8 cellular contexts compared by ENCODE assay signal in the genomic region with DNA sequence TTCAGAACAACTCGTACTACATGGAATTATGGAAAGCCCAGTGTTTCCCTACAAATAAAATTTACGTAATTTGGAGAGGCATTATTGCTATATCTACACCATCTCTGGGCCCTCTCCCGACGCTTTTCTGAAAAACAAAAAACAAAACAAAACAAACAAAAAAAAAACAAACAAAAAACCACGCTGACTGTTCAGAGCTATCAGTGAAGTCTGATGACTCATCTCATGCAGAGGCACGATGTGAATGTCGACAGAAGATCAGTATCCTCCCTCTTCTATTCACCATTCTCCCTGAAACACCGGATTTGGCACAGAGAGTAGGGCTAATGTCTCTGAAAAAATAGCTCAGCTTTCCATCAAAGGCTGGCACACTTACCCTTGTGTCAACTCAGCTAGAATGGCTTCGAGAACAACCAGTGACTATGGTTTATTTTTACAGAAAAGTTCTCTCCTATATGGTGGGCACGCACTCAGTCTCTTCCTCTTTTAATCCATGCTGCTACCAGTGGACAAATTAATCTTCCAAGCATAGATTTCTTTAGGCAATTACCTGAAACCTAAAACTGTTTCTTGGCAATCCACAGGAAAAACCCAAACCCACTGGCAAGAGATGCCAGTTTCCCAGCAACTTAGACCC. TPM values are rescaled to one million over a fixed set of nuclear protein-coding genes. Genes with fewer than 3 reads are reported as not detected.
DNase-seq lines count a peak whose midpoint lies in the region; ATAC-seq, FAIRE-seq and TF ChIP-seq lines count a peak whose summit lies in the region.

No MANE protein-coding gene starts in this region.

- H3K36me3 ChIP-seq in endothelial cell of umbilical vein (ENCODE audit: control insufficient read depth in 2 of 2, extremely low read depth in 1 of 2, insufficient read depth in 2 of 2, low read length in 2 of 2) = no peaks in the 10 kb centered on the region

- no peak for ATAC-seq in HG03097 (IDR thresholded peaks at IDR 0.05; ENCODE audit: low FRiP score, unreplicated experiment)

- peaks cover 30% of the 10 kb centered on the region for H3K79me2 ChIP-seq in endothelial cell of umbilical vein (ENCODE audit: control insufficient read depth, insufficient read depth, low read length)

- dilution Hi-C loops in endothelial cell of umbilical vein (cut with MboI; ENCODE audit: extremely low pct_ligation_motif_present, low sequenced_read_pairs) = no loop called here

- H3K27me3 ChIP-seq in endothelial cell of umbilical vein (ENCODE audit: control insufficient read depth in 2 of 2, insufficient read depth in 2 of 2, low read length in 2 of 2) = no peaks in the 10 kb centered on the region

- DNase-seq in GM12865 (ENCODE audit: low read depth) (no peak), RWPE1 (ENCODE audit: low spot score) (peak; percentile 30), endothelial cell of umbilical vein (ENCODE audit: low read depth, low spot score) (peak; percentile 20), renal cortical epithelial cell (ENCODE audit: low read depth) (peak; percentile 26), NCI-H1436 (lab: John Stamatoyannopoulos, UW) (no peak), C1 segment of cervical spinal cord (lab: John Stamatoyannopoulos, UW) (no peak)
- DNase-seq in activated CD8-positive, alpha-beta memory T cell treated with anti-CD3 and anti-CD28 coated beads, Interleukin-2, amount 50 U/mL, for 48 hours = no peak

- intact Hi-C loops in endothelial cell of umbilical vein (cut with micrococcal nuclease) = loop anchor here (10.0 kb wide), 1 partner anchor 1317 kb away; a partner anchor contains a TSS

- H4K20me1 ChIP-seq in endothelial cell of umbilical vein (replicated peaks; ENCODE audit: control insufficient read depth, extremely low read depth, insufficient read depth, low read length) = no peaks in the 10 kb centered on the region

- no peaks in the 10 kb centered on the region for H3K9me3 ChIP-seq in endothelial cell of umbilical vein (replicated peaks; ENCODE audit: control insufficient read depth, insufficient read depth, low read length)

- FAIRE-seq in endothelial cell of umbilical vein (lab: Jason Lieb, UNC) = peak; percentile 76

- CTCF ChIA-PET in RWPE1 (lab: Yijun Ruan, JAX) = interaction anchor here (0.7 kb wide), 1 partner anchor 124 kb away, joined by 3 read pairs; no protein-coding TSS in a partner anchor
- CTCF ChIA-PET in endothelial cell of umbilical vein (lab: Charles Lee) = interaction anchor here (1.4 kb wide), 1 partner anchor 16 kb away, joined by 6 read pairs; no protein-coding TSS in a partner anchor

- TF ChIP-seq POLR2A in endothelial cell of umbilical vein (IDR thresholded peaks at IDR 0.05; ENCODE audit: low read depth, low read length) = no peak

- TF ChIP-seq CTCF in GM12865 (IDR thresholded peaks at IDR 0.05; ENCODE audit: insufficient read depth, low read depth, low read length, missing control alignments) = no peak
- no peak for TF ChIP-seq CTCF in RWPE1 (conservative IDR thresholded peaks at IDR 0.05; ENCODE audit: low read depth)
- no peak for TF ChIP-seq CTCF in endothelial cell of umbilical vein (IDR thresholded peaks at IDR 0.05; ENCODE audit: extremely low read depth in 1 of 2, insufficient read depth in 1 of 2, low read depth in 1 of 2, low read length in 2 of 2)

- H3K4me3 ChIP-seq in GM12865 (ENCODE audit: low read depth, low read length) (peak overlapping the region; percentile 66), endothelial cell of umbilical vein (replicated peaks in 1 of 3; ENCODE audit: insufficient read depth in 1 of 3, low read depth in 1 of 3, low read length in 3 of 3) (no peak overlapping the region)

- BruUV-seq in endothelial cell of umbilical vein (replicated peaks; lab: Mats Ljungman, UMichigan) = no TSS peak

- H3K4me1 ChIP-seq in endothelial cell of umbilical vein (ENCODE audit: control insufficient read depth, extremely low read depth, insufficient read depth, low read length) = peaks cover 25% of the 10 kb centered on the region

- H3K9ac ChIP-seq in endothelial cell of umbilical vein (replicated peaks; ENCODE audit: extremely low read depth, insufficient read depth, low read length) = no peak overlapping the region

- no peaks in the 10 kb centered on the region for H3K9me1 ChIP-seq in endothelial cell of umbilical vein (replicated peaks; ENCODE audit: control insufficient read depth, extremely low read depth, insufficient read depth, low read length)

- H2AFZ ChIP-seq in endothelial cell of umbilical vein (ENCODE audit: low read depth, low read length) = no peak overlapping the region

- POLR2A ChIA-PET in RWPE1 (lab: Yijun Ruan, JAX; ENCODE audit: low non-redundant PET) = no interaction called here
- POLR2A ChIA-PET in endothelial cell of umbilical vein (lab: Charles Lee) = no interaction called here

- peak overlapping the region; percentile 95 for H3K4me2 ChIP-seq in endothelial cell of umbilical vein (ENCODE audit: insufficient read depth, low read length)

- H3K27ac ChIP-seq in RWPE1 (no peak overlapping the region), endothelial cell of umbilical vein (ENCODE audit: insufficient read depth, low read depth, low read length) (no peak overlapping the region)

TF ChIP-seq in endothelial cell of umbilical vein, 7 proteins besides CTCF, POLR2A, EP300 and RAD21:
- TF ChIP-seq FOS (IDR thresholded peaks at IDR 0.05; ENCODE audit: borderline replicate concordance, insufficient read depth, low read length) (peak; percentile 80), POLR2AphosphoS5 (IDR thresholded peaks at IDR 0.05; ENCODE audit: insufficient read depth, low read depth, low read length) (no peak), JUN (IDR thresholded peaks at IDR 0.05; ENCODE audit: borderline replicate concordance, insufficient read depth, insufficient read length, low read depth) (peak; percentile 58)

RNA-seq across cellular contexts. Expression of a gene that starts 1.5 kb away (rescaled TPM):
- total RNA-seq in endothelial cell of umbilical vein (34.8 and 36.1 TPM in 2 replicates), renal cortical epithelial cell (78.3 and 147 TPM in 2 replicates)
- 14.5 and 25.2 TPM in 2 replicates for polyA plus RNA-seq in endothelial cell of umbilical vein
- 24.4 and 41.3 TPM in 2 replicates for polyA plus RNA-seq in endothelial cell of umbilical vein (2011; cell fraction: cytosol; rRNA removed)
- polyA plus RNA-seq in endothelial cell of umbilical vein (2011; cell fraction: nucleus; rRNA removed) = 55.2 and 77.9 TPM in 2 replicates
- polyA plus RNA-seq in endothelial cell of umbilical vein (2012) = 27.5 and 31.5 TPM in 2 replicates
- polyA minus RNA-seq in endothelial cell of umbilical vein = 40.2 and 42.7 TPM in 2 replicates
- 26.0 TPM for polyA minus RNA-seq in endothelial cell of umbilical vein (2011; cell fraction: cytosol; rRNA and poly(A)+ RNA removed)
- 70.0 and 79.1 TPM in 2 replicates for polyA minus RNA-seq in endothelial cell of umbilical vein (2011; cell fraction: nucleus; rRNA and poly(A)+ RNA removed)

RNA-seq across cellular contexts. Expression of a gene that starts 51.2 kb away (rescaled TPM):
- total RNA-seq in endothelial cell of umbilical vein (21.3 and 21.9 TPM in 2 replicates), renal cortical epithelial cell (19.4 and 37.3 TPM in 2 replicates)
- polyA plus RNA-seq in endothelial cell of umbilical vein = 4.5 and 4.6 TPM in 2 replicates
- polyA plus RNA-seq in endothelial cell of umbilical vein (2011; cell fraction: cytosol; rRNA removed) = 5.0 and 5.7 TPM in 2 replicates
- 18.3 and 21.9 TPM in 2 replicates for polyA plus RNA-seq in endothelial cell of umbilical vein (2011; cell fraction: nucleus; rRNA removed)
- 16.2 and 20.6 TPM in 2 replicates for polyA plus RNA-seq in endothelial cell of umbilical vein (2012)
- 6.8 and 12.3 TPM in 2 replicates for polyA minus RNA-seq in endothelial cell of umbilical vein
- polyA minus RNA-seq in endothelial cell of umbilical vein (2011; cell fraction: cytosol; rRNA and poly(A)+ RNA removed) = 12.1 TPM
- 27.8 and 29.8 TPM in 2 replicates for polyA minus RNA-seq in endothelial cell of umbilical vein (2011; cell fraction: nucleus; rRNA and poly(A)+ RNA removed)

Comparison
In these comparisons a context has a peak if more than half of its experiments do, and no peak if none do; other contexts are left out.
1. DNase-seq: peak in RWPE1 (single experiment), endothelial cell of umbilical vein (single experiment) and renal cortical epithelial cell (single experiment); none in GM12865 (single experiment), NCI-H1436 (single experiment), C1 segment of cervical spinal cord (0 of 14) and activated CD8-positive, alpha-beta memory T cell treated with anti-CD3 and anti-CD28 coated beads, Interleukin-2, amount 50 U/mL, for 48 hours (single experiment).